Comparison of ENCODE assay signal across 20 cellular contexts in genomic region chr9:77237896-77238295, GRCh38.
DNase-seq lines count a peak whose midpoint lies in the region; ATAC-seq, FAIRE-seq and TF ChIP-seq lines count a peak whose summit lies in the region.
"Had no signal": no experiment of that assay in that cellular context is flagged by ENCODE, and none has a peak within 500 bp of the region (broad histone marks: within the 10 kb centered on the region; RNA-seq: fewer than 3 reads in every experiment).

No MANE protein-coding gene starts in this region.

- peaks cover 3% of the 10 kb centered on the region; the same call in 2 of the 3 replicates for H3K36me3 Mint-ChIP-seq in GM23338 (ENCODE audit: low read depth)

- no peak overlapping the region for H3K9ac ChIP-seq in K562 (ENCODE audit: insufficient read depth in 1 of 2, low read depth in 2 of 2, low read length in 2 of 2)
- H3K9ac ChIP-seq: BLaER1 had no signal

- H3K9me1 ChIP-seq in K562 (ENCODE audit: control insufficient read depth, insufficient read depth, low read length), result no peaks in the 10 kb centered on the region

- H3K4me3 Mint-ChIP-seq in GM23338, result no peak overlapping the region
- H3K4me3 Mint-ChIP-seq: B cell; CD4-positive, CD25-positive, alpha-beta regulatory T cell; CD8-positive, alpha-beta T cell; H9 had no signal

- in situ Hi-C loops in K562 (cut with MboI), result no loop called here
- in situ Hi-C loops in KBM-7 (cut with MboI; ENCODE audit: low pct_unique_long_range_greater_than_20kb, low sequenced_read_pairs), result no loop called here

- no peaks in the 10 kb centered on the region for H3F3A ChIP-seq in GM23338 (replicated peaks; ENCODE audit: low read depth)

- H3K4me2 ChIP-seq in GM23338 (no peak overlapping the region), K562 (ENCODE audit: insufficient read depth, low read length) (no peak overlapping the region)
- H3K4me2 ChIP-seq: BLaER1 had no signal

- no peaks in the 10 kb centered on the region for H3K9me3 Mint-ChIP-seq in GM23338
- H3K9me3 Mint-ChIP-seq: CD4-positive, CD25-positive, alpha-beta regulatory T cell; CD8-positive, alpha-beta T cell; H9 had no signal

- TF ChIP-seq RAD21 in K562 (CRISPR knock-in tag; conservative IDR thresholded peaks at IDR 0.05 in 1 of 2, IDR thresholded peaks at IDR 0.05 in 1 of 2), result no peak

- H3K79me2 ChIP-seq in GM23338 (replicated peaks; ENCODE audit: insufficient read depth) (no peaks in the 10 kb centered on the region), K562 (ENCODE audit: control insufficient read depth, insufficient read depth, low read length) (no peaks in the 10 kb centered on the region)

- CTCF ChIA-PET in K562 (lab: Yijun Ruan, JAX; ENCODE audit: low intra/inter-chr PET ratio), result no interaction called here

- no peak for ATAC-seq in GM23338
- ATAC-seq in K562, result no peak
- no peak for ATAC-seq in GM18858 (IDR thresholded peaks at IDR 0.05; ENCODE audit: unreplicated experiment)
- ATAC-seq: CD8-positive, alpha-beta T cell; GM12878; HCT116 had no signal

- intact Hi-C loops in K562 (cut with micrococcal nuclease) (no loop called here), posterior vena cava (cut with DNase I) (no loop called here)

- no peaks in the 10 kb centered on the region for H3K27me3 Mint-ChIP-seq in GM23338 (ENCODE audit: insufficient read depth, low read depth, poor library complexity)
- H3K27me3 Mint-ChIP-seq: B cell; CD4-positive, CD25-positive, alpha-beta regulatory T cell had no signal

- DNase-seq in GM23338 (ENCODE audit: low spot score), result no peak
- DNase-seq in K562 (ENCODE audit: extremely low read depth in 1 of 4, low spot score in 3 of 4), result no peak
- DNase-seq in KBM-7, result no peak
- DNase-seq in posterior vena cava (ENCODE audit: low spot score), result no peak
- DNase-seq: 8988T; Caco-2; CD4-positive, CD25-positive, alpha-beta regulatory T cell; CD8-positive, alpha-beta T cell; DMS153; DND-41; GDM1; H9 had no signal

- no peaks in the 10 kb centered on the region for H3K9me3 ChIP-seq in K562 (replicated peaks; ENCODE audit: control insufficient read depth, insufficient read depth, low read depth, low read length)
- H3K9me3 ChIP-seq: BLaER1, Caco-2 had no signal

- no peak overlapping the region for H2AFZ ChIP-seq in GM23338
- H2AFZ ChIP-seq in K562 (ENCODE audit: low read depth, low read length), result no peak overlapping the region

- TF ChIP-seq POLR2A in K562 (conservative IDR thresholded peaks at IDR 0.05), result no peak

- no peak overlapping the region for H3K27ac Mint-ChIP-seq in GM23338
- H3K27ac Mint-ChIP-seq: B cell; CD4-positive, CD25-positive, alpha-beta regulatory T cell; CD8-positive, alpha-beta T cell; H9 had no signal

- POLR2A ChIA-PET in K562 (lab: Yijun Ruan, JAX), result no interaction called here

- no peak for TF ChIP-seq CTCF in GM23338 (conservative IDR thresholded peaks at IDR 0.05; ENCODE audit: low read depth in 2 of 2)
- no peak for TF ChIP-seq CTCF in K562 (IDR thresholded peaks at IDR 0.05 in 2 of 3, conservative IDR thresholded peaks at IDR 0.05 in 1 of 3; ENCODE audit: insufficient read depth in 2 of 3, low read depth in 1 of 3, low read length in 3 of 3)

- H4K20me1 ChIP-seq in GM23338 (replicated peaks; ENCODE audit: insufficient read depth), result no peaks in the 10 kb centered on the region
- no peaks in the 10 kb centered on the region for H4K20me1 ChIP-seq in K562 (replicated peaks; ENCODE audit: control insufficient read depth, insufficient read depth, low read length)
- H4K20me1 ChIP-seq: BLaER1 had no signal

- H3K4me3 ChIP-seq in GM23338, result no peak overlapping the region
- H3K4me3 ChIP-seq in K562, result no peak overlapping the region
- H3K4me3 ChIP-seq: BLaER1, GM12878 had no signal

- no peaks in the 10 kb centered on the region for H3K9me2 ChIP-seq in GM23338 (ENCODE audit: insufficient read depth)

- peak overlapping the region; percentile 70; the same call in 1 of the 2 replicates for H3K27ac ChIP-seq in GM23338 (ENCODE audit: low read depth)
- H3K27ac ChIP-seq in K562 (ENCODE audit: extremely low read depth, low read depth, low read length), result no peak overlapping the region
- H3K27ac ChIP-seq: BLaER1, C4-2B had no signal

- WGBS in K562 (ENCODE audit: insufficient coverage, low coverage, missing lambda C conversion rate), result 93% methylated on average over 2 of the region's 2 CpGs

- H3K36me3 ChIP-seq in GM23338 (ENCODE audit: insufficient read depth), result no peaks in the 10 kb centered on the region
- peaks cover 14% of the 10 kb centered on the region; the same call in 1 of the 3 replicates for H3K36me3 ChIP-seq in K562 (ENCODE audit: control insufficient read depth, insufficient read depth, low read length)

- FAIRE-seq in A204.1 (lab: Jason Lieb, UNC) (peak; percentile 21), K562 (lab: Jason Lieb, UNC) (no peak)
- FAIRE-seq: GM12878, GM18507 had no signal

- BruUV-seq in K562 (replicated peaks; lab: Mats Ljungman, UMichigan), result no TSS peak

- no peaks in the 10 kb centered on the region for H3K4me1 Mint-ChIP-seq in GM23338
- H3K4me1 Mint-ChIP-seq: B cell, H9 had no signal

- TF ChIP-seq EP300 in K562 (IDR thresholded peaks at IDR 0.05; ENCODE audit: low read length), result no peak

- no peaks in the 10 kb centered on the region for H3K27me3 ChIP-seq in GM23338 (ENCODE audit: insufficient read depth)
- H3K27me3 ChIP-seq in K562 (ENCODE audit: control insufficient read depth in 2 of 2, insufficient read depth in 2 of 2, low read length in 2 of 2), result no peaks in the 10 kb centered on the region
- H3K27me3 ChIP-seq: BLaER1 had no signal

- no peaks in the 10 kb centered on the region for H3K4me1 ChIP-seq in GM23338 (ENCODE audit: insufficient read depth)
- H3K4me1 ChIP-seq in K562 (replicated peaks in 1 of 2; ENCODE audit: control insufficient read depth in 2 of 2, insufficient read depth in 2 of 2, low read length in 2 of 2), result no peaks in the 10 kb centered on the region
- H3K4me1 ChIP-seq: BLaER1, Caco-2 had no signal

TF ChIP-seq in GM23338, 12 proteins besides CTCF, POLR2A, EP300 and RAD21 (continues in another document):
- TF ChIP-seq ZNF331 (CRISPR knock-in tag; IDR thresholded peaks at IDR 0.05; ENCODE audit: low read depth), result no peak
- no peak for TF ChIP-seq CREB1 (CRISPR knock-in tag; IDR thresholded peaks at IDR 0.05; ENCODE audit: low read depth)
- no peak for TF ChIP-seq JUNB (IDR thresholded peaks at IDR 0.05; ENCODE audit: unreplicated experiment)
- TF ChIP-seq EZH2 (IDR thresholded peaks at IDR 0.05; ENCODE audit: low read depth, unreplicated experiment), result no peak
- TF ChIP-seq STAT1 (IDR thresholded peaks at IDR 0.05; ENCODE audit: unreplicated experiment), result no peak

TF ChIP-seq in K562, 482 proteins besides CTCF, POLR2A, EP300 and RAD21:
- TF ChIP-seq CEBPB (tag; IDR thresholded peaks at IDR 0.05) (0 out of 2 replicates have a peak, but pooled peaks have one; percentile 25), CEBPG (CRISPR knock-in tag; IDR thresholded peaks at IDR 0.05) (no peak), CEBPG (tag; conservative IDR thresholded peaks at IDR 0.05 in 1 of 2, IDR thresholded peaks at IDR 0.05 in 1 of 2) (peak; percentile 29 to 30; a peak in 1 of 4 replicates), ATF3 (IDR thresholded peaks at IDR 0.05) (peak; percentile 79), ATF3 (CRISPR knock-in tag; conservative IDR thresholded peaks at IDR 0.05) (no peak), L3MBTL2 (IDR thresholded peaks at IDR 0.05) (no peak)
